Comparison of ENCODE assay signal across 20 cellular contexts in the genomic region with DNA sequence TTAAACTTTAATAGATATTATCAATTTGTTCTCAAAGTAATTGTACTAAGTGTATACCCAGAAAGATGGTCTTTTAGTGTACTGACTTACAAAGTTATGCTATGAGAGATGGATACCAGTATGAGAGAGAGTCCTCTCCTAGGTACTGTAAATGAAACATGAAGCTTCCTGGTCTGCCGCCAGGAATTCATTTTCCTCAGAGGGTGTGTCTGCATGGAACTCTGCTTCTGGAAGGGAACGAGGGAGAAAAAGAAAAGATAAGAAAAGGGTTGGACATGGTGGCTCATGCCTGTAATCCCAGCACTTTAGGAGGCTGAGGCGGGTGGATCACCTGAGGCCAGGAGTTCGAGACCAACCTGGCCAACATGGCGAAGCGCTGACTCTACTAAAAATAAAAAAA.
"Had no signal": no experiment of that assay in that cellular context is flagged by ENCODE, and none has a peak within 500 bp of the region (broad histone marks: within the 10 kb centered on the region; RNA-seq: fewer than 3 reads in every experiment).

No MANE protein-coding gene starts in this region.

- H3K4me3 Mint-ChIP-seq: activated CD4-positive, alpha-beta memory T cell treated with anti-CD3 and anti-CD28 coated beads, Interleukin-2, amount 10 ng/mL, durations not matched to agents 7 days and 5 days; activated naive CD4-positive, alpha-beta T cell treated with anti-CD3 and anti-CD28 coated beads, Interleukin-2, amount 50 U/mL, for 24 hours; activated T-cell treated with anti-CD3 and anti-CD28 coated beads, Interleukin-2, amount 50 U/mL, for 24 hours; endodermal cell; WTC11 had no signal

- H3K27ac Mint-ChIP-seq: activated CD4-positive, alpha-beta memory T cell treated with anti-CD3 and anti-CD28 coated beads, Interleukin-2, amount 10 ng/mL, durations not matched to agents 7 days and 5 days; activated naive CD4-positive, alpha-beta T cell treated with anti-CD3 and anti-CD28 coated beads, Interleukin-2, amount 50 U/mL, for 24 hours; activated T-cell treated with anti-CD3 and anti-CD28 coated beads, Interleukin-2, amount 50 U/mL, for 24 hours; endodermal cell; WTC11 had no signal

- DNase-seq: activated CD4-positive, alpha-beta memory T cell treated with anti-CD3 and anti-CD28 coated beads, Interleukin-2, amount 10 ng/mL, durations not matched to agents 7 days and 5 days; activated CD4-positive, alpha-beta T cell treated with anti-CD3 and anti-CD28 coated beads for 4 hours; activated effector memory CD4-positive, alpha-beta T cell treated with Interleukin-2 at 50 U/mL for 16 hours; activated T-cell treated with anti-CD3 and anti-CD28 coated beads, Interleukin-2, amount 50 U/mL, for 24 hours; amniotic stem cell; brain microvascular endothelial cell; endodermal cell; erythroblast; heart right ventricle; naive B cell; nucleus accumbens; posterior cingulate gyrus; stimulated activated CD4-positive, alpha-beta T cell treated with anti-CD3 and anti-CD28 coated beads, Interleukin-15, amount 100 ng/mL, for 24 hours; stimulated activated CD4-positive, alpha-beta T cell treated with anti-CD3 and anti-CD28 coated beads, Interleukin-4, amount 100 ng/mL, for 1 hour; stimulated activated naive CD4-positive, alpha-beta T cell treated with Interleukin-2 at 50 U/mL for 16 hours; transverse colon had no signal

- H3K9me3 Mint-ChIP-seq: activated CD4-positive, alpha-beta memory T cell treated with anti-CD3 and anti-CD28 coated beads, Interleukin-2, amount 10 ng/mL, durations not matched to agents 7 days and 5 days; activated naive CD4-positive, alpha-beta T cell treated with anti-CD3 and anti-CD28 coated beads, Interleukin-2, amount 50 U/mL, for 24 hours; activated T-cell treated with anti-CD3 and anti-CD28 coated beads, Interleukin-2, amount 50 U/mL, for 24 hours; endodermal cell; naive B cell; WTC11 had no signal

- ATAC-seq: gastroesophageal sphincter, heart right ventricle, left lobe of liver, WTC11 had no signal

- H3K4me3 ChIP-seq: gastroesophageal sphincter, heart right ventricle, transverse colon had no signal

- H3K27me3 Mint-ChIP-seq: activated naive CD4-positive, alpha-beta T cell treated with anti-CD3 and anti-CD28 coated beads, Interleukin-2, amount 50 U/mL, for 24 hours; activated T-cell treated with anti-CD3 and anti-CD28 coated beads, Interleukin-2, amount 50 U/mL, for 24 hours had no signal

- H3K36me3 Mint-ChIP-seq: naive B cell had no signal
